ENCODE assay signal across 18 cellular contexts in genomic region chr6:169288591-169288990, GRCh38. TPM values are rescaled to one million over a fixed set of nuclear protein-coding genes. Genes with fewer than 3 reads are reported as not detected.
DNase-seq lines count a peak whose midpoint lies in the region; ATAC-seq and TF ChIP-seq lines count a peak whose summit lies in the region.
"Had no signal": no experiment of that assay in that cellular context is flagged by ENCODE, and none has a peak within 500 bp of the region (broad histone marks: within the 10 kb centered on the region; RNA-seq: fewer than 3 reads in every experiment).

No MANE protein-coding gene starts in this region.

- no peak overlapping the region for H2AK5ac ChIP-seq in neuronal stem cell (ENCODE audit: low read depth, low read length)

- H4K91ac ChIP-seq in neuronal stem cell (ENCODE audit: low read depth, low read length, poor library complexity) = no peak overlapping the region

- peak overlapping the region in 1 of 4 donors; percentile 22 for H3K27ac ChIP-seq in esophagus muscularis mucosa (replicated peaks in 1 of 4)
- H3K27ac ChIP-seq in neuronal stem cell (replicated peaks; ENCODE audit: low read length) = no peak overlapping the region
- no peak overlapping the region for H3K27ac ChIP-seq in vagina
- H3K27ac ChIP-seq in gastroesophageal sphincter = peak overlapping the region in 1 of 4 donors; percentile 54

- intact Hi-C loops in esophagus muscularis mucosa (cut with DNase I) = no loop called here
- intact Hi-C loops in vagina (cut with DNase I) = no loop called here

- no peak overlapping the region for H2AFZ ChIP-seq in neuronal stem cell (ENCODE audit: low read length)

- DNase-seq in AG08395 (ENCODE audit: low spot score) (peak; percentile 80), NCI-H226 (peak; percentile 20), esophagus muscularis mucosa (ENCODE audit: extremely low spot score) (peak; percentile 82), neuronal stem cell (ENCODE audit: low spot score) (no peak), vagina (ENCODE audit: extremely low spot score in 2 of 2) (no peak), GM19238 (ENCODE audit: insufficient read length, low spot score) (no peak)
- DNase-seq: activated naive CD4-positive, alpha-beta T cell treated with anti-CD3 and anti-CD28 coated beads for 36 hours; AML-193; DMS53; esophagus squamous epithelium; islet precursor cell; naive thymus-derived CD8-positive, alpha-beta T cell; NCI-H1417 treated with DMSO at 0.1 percent for 48 hours; NCI-H510A treated with DMSO at 0.1 percent for 48 hours; stimulated activated CD4-positive, alpha-beta T cell treated with anti-CD3 and anti-CD28 coated beads, Interleukin-12 subunit alpha, Interleukin-12 subunit beta, amount 100 ng/mL, for 4 hours had no signal

- peak overlapping the region; percentile 49 for H2BK15ac ChIP-seq in neuronal stem cell (ENCODE audit: low read length)

- ATAC-seq in gastroesophageal sphincter (no peak), HG02610 (IDR thresholded peaks at IDR 0.05; ENCODE audit: unreplicated experiment) (no peak)
- ATAC-seq: naive thymus-derived CD8-positive, alpha-beta T cell had no signal

- H2BK5ac ChIP-seq in neuronal stem cell (ENCODE audit: low read length) = no peak overlapping the region

- H3K9ac ChIP-seq in neuronal stem cell (ENCODE audit: low read depth, low read length, poor library complexity) = no peak overlapping the region

- H3K18ac ChIP-seq in neuronal stem cell (ENCODE audit: low read length) = peak overlapping the region; percentile 25

- no peak overlapping the region for H2BK120ac ChIP-seq in neuronal stem cell (ENCODE audit: low read depth, low read length)

- TF ChIP-seq POLR2A in esophagus muscularis mucosa (IDR thresholded peaks at IDR 0.05; ENCODE audit: low read depth) (no peak), vagina (IDR thresholded peaks at IDR 0.05) (no peak), gastroesophageal sphincter (IDR thresholded peaks at IDR 0.05) (no peak)

- H3K9me3 ChIP-seq in esophagus muscularis mucosa (no peaks in the 10 kb centered on the region), neuronal stem cell (replicated peaks in 1 of 2; ENCODE audit: control insufficient read depth in 2 of 2, insufficient read depth in 1 of 2, low read depth in 1 of 2, low read length in 2 of 2) (no peaks in the 10 kb centered on the region), vagina (no peaks in the 10 kb centered on the region), gastroesophageal sphincter (no peaks in the 10 kb centered on the region)
- H3K9me3 ChIP-seq: esophagus squamous epithelium had no signal

- H3K36me3 ChIP-seq in esophagus muscularis mucosa (no peaks in the 10 kb centered on the region), neuronal stem cell (replicated peaks in 1 of 2; ENCODE audit: control insufficient read depth in 2 of 2, insufficient read depth in 2 of 2, low read length in 2 of 2) (no peaks in the 10 kb centered on the region), vagina (no peaks in the 10 kb centered on the region), gastroesophageal sphincter (no peaks in the 10 kb centered on the region)
- H3K36me3 ChIP-seq: esophagus squamous epithelium had no signal

- H3K14ac ChIP-seq in neuronal stem cell (ENCODE audit: low read length) = no peak overlapping the region

- H4K8ac ChIP-seq in neuronal stem cell (ENCODE audit: low read depth, low read length) = no peak overlapping the region

- no peak overlapping the region for H3K23ac ChIP-seq in neuronal stem cell (ENCODE audit: low read depth, low read length, poor library complexity)

- no peak overlapping the region for H3K4ac ChIP-seq in neuronal stem cell (ENCODE audit: low read length)

- H2BK12ac ChIP-seq in neuronal stem cell (ENCODE audit: low read length) = no peak overlapping the region

- 80% methylated on average over 2 of the region's 10 CpGs for WGBS in esophagus muscularis mucosa
- WGBS in neuronal stem cell (ENCODE audit: extremely low coverage in 2 of 2, insufficient read length in 2 of 2, insufficient replicate concordance in 1 of 2), 2 donors = no CpG with 5 or more reads among the region's 10 CpGs
- WGBS in gastroesophageal sphincter (ENCODE audit: low coverage in 1 of 2), 2 donors = 83% methylated on average over 6 of the region's 10 CpGs; no CpG with 5 or more reads in 1 of the 2 donors

- H3K4me2 ChIP-seq in neuronal stem cell (ENCODE audit: insufficient read depth, low read length, poor library complexity, severe bottlenecking) = no peak overlapping the region

- TF ChIP-seq EP300 in esophagus muscularis mucosa (IDR thresholded peaks at IDR 0.05) (no peak), gastroesophageal sphincter (IDR thresholded peaks at IDR 0.05) (no peak)

- no peak for TF ChIP-seq CTCF in esophagus muscularis mucosa (IDR thresholded peaks at IDR 0.05)
- no peak for TF ChIP-seq CTCF in vagina (IDR thresholded peaks at IDR 0.05)
- TF ChIP-seq CTCF in gastroesophageal sphincter (IDR thresholded peaks at IDR 0.05) = no peak

- H3K4me1 ChIP-seq in esophagus muscularis mucosa (peaks cover 0 to 8% (median 2%) of the 10 kb centered on the region in 4 donors), neuronal stem cell (ENCODE audit: control insufficient read depth in 2 of 2, insufficient read depth in 1 of 2, low read depth in 1 of 2, low read length in 2 of 2) (no peaks in the 10 kb centered on the region), vagina (peaks cover 39% of the 10 kb centered on the region), gastroesophageal sphincter (peaks cover 0 to 3% (median 0%) of the 10 kb centered on the region in 3 donors)

- H3K27me3 ChIP-seq in esophagus muscularis mucosa = no peaks in the 10 kb centered on the region
- H3K27me3 ChIP-seq in neuronal stem cell (ENCODE audit: control insufficient read depth in 3 of 3, insufficient read depth in 3 of 3, low read depth in 1 of 3, low read length in 3 of 3) = no peaks in the 10 kb centered on the region
- no peaks in the 10 kb centered on the region for H3K27me3 ChIP-seq in vagina
- peaks cover 3% of the 10 kb centered on the region for H3K27me3 ChIP-seq in gastroesophageal sphincter
- H3K27me3 ChIP-seq: esophagus squamous epithelium had no signal

- no peaks in the 10 kb centered on the region for H3K79me1 ChIP-seq in neuronal stem cell (ENCODE audit: low read depth, low read length)

- no peak overlapping the region for H3K4me3 ChIP-seq in esophagus muscularis mucosa
- peak overlapping the region in 1 of 2 donors; percentile 25 for H3K4me3 ChIP-seq in neuronal stem cell (ENCODE audit: low read length in 2 of 2)
- H3K4me3 ChIP-seq in vagina = no peak overlapping the region
- H3K4me3 ChIP-seq in gastroesophageal sphincter = no peak overlapping the region
- H3K4me3 ChIP-seq: esophagus squamous epithelium had no signal

RNA-seq across cellular contexts. Expression of gene THBS2, which starts 34.9 kb away (rescaled TPM):
- total RNA-seq in esophagus muscularis mucosa (10 to 100 TPM; 25.7 to 36.4 (median 28.8) TPM), vagina (86.4 TPM), gastroesophageal sphincter (10 to 100 TPM; 21.5 to 41.9 (median 35.7) TPM)
- polyA plus RNA-seq in neuronal stem cell (2013, experiment 1 of 2) = 0.14 TPM
- 0.14 TPM for polyA plus RNA-seq in neuronal stem cell (2013, experiment 2 of 2)
- total RNA-seq: activated CD8-positive, alpha-beta memory T cell treated with anti-CD3 and anti-CD28 coated beads for 36 hours; activated naive CD4-positive, alpha-beta T cell treated with anti-CD3 and anti-CD28 coated beads for 36 hours; naive thymus-derived CD8-positive, alpha-beta T cell had no signal

Comparison
In these comparisons a context has a peak if more than half of its experiments do, and no peak if none do; other contexts are left out.
1. DNase-seq: peak in AG08395 (single experiment), NCI-H226 (single experiment) and esophagus muscularis mucosa (single experiment); none in neuronal stem cell (single experiment), vagina (0 of 2) and GM19238 (single experiment).